Comparison of ENCODE assay signal across 1 cellular context in the genomic region with DNA sequence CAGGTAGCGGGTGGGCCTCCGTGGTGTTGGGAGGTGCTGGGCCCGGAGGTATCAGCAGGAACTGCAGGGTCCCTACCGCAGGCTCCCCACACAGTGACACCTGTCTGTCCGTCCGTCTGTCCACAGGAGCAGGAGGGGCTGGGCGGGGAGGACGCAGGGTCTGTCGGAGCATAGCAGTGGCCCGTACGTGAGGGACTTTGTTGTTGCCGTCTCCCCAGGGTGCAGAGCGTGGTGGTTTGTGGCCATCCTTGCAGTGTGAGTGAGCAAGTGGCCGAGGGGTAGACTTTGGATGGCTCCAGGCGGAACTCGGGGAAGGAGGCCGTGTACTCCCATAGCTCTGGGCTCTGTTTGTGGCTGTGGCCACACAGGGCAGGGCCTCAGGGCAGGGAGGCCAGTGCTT.
TF ChIP-seq lines count a peak whose summit lies in the region.

No MANE protein-coding gene starts in this region.

TF ChIP-seq in HepG2, 621 proteins besides CTCF, POLR2A, EP300 and RAD21:
- TF ChIP-seq ZNF121 (CRISPR knock-in tag; IDR thresholded peaks at IDR 0.05) = no peak
- TF ChIP-seq, protein P1, sequence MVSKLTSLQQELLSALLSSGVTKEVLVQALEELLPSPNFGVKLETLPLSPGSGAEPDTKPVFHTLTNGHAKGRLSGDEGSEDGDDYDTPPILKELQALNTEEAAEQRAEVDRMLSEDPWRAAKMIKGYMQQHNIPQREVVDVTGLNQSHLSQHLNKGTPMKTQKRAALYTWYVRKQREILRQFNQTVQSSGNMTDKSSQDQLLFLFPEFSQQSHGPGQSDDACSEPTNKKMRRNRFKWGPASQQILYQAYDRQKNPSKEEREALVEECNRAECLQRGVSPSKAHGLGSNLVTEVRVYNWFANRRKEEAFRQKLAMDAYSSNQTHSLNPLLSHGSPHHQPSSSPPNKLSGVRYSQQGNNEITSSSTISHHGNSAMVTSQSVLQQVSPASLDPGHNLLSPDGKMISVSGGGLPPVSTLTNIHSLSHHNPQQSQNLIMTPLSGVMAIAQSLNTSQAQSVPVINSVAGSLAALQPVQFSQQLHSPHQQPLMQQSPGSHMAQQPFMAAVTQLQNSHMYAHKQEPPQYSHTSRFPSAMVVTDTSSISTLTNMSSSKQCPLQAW (CRISPR knock-in tag; IDR thresholded peaks at IDR 0.05) = 0 out of 2 replicates have a peak, but pooled peaks have one; percentile 24
- 0 out of 2 replicates have a peak, but pooled peaks have one; percentile 20 for TF ChIP-seq FOXM1 (CRISPR knock-in tag; IDR thresholded peaks at IDR 0.05)
